In genomic region chr7:80530136-80530535, GRCh38 we compare ENCODE assay signal across 18 cellular contexts. TPM values are rescaled to one million over a fixed set of nuclear protein-coding genes. Genes with fewer than 3 reads are reported as not detected.
"Had no signal": no experiment of that assay in that cellular context is flagged by ENCODE, and none has a peak within 500 bp of the region (broad histone marks: within the 10 kb centered on the region; RNA-seq: fewer than 3 reads in every experiment).

No MANE protein-coding gene starts in this region.

- H3K4me3 ChIP-seq: esophagus muscularis mucosa, lower lobe of right lung, psoas muscle, smooth muscle cell, suprapubic skin, thyroid gland had no signal

- H3K36me3 ChIP-seq: esophagus muscularis mucosa, lower lobe of right lung, suprapubic skin, thyroid gland had no signal

- DNase-seq: effector memory CD8-positive, alpha-beta T cell; foreskin keratinocyte; hippocampal formation; lower lobe of right lung; naive thymus-derived CD4-positive, alpha-beta T cell; nephron progenitor cell; psoas muscle; retina; stimulated activated CD4-positive, alpha-beta T cell treated with anti-CD3 and anti-CD28 coated beads, Interleukin-2, amount 100 ng/mL, for 48 hours; stimulated activated naive CD4-positive, alpha-beta T cell treated with Interleukin-2 at 50 U/mL for 16 hours; thyroid gland had no signal

- H3K27ac ChIP-seq: epithelial cell of prostate, esophagus muscularis mucosa, foreskin keratinocyte, lower lobe of right lung, parathyroid adenoma, psoas muscle, suprapubic skin, thyroid gland had no signal

- H3K4me1 ChIP-seq: esophagus muscularis mucosa, foreskin keratinocyte, lower lobe of right lung, parathyroid adenoma, psoas muscle, suprapubic skin, thyroid gland had no signal

- H3K9me3 ChIP-seq: esophagus muscularis mucosa, lower lobe of right lung, psoas muscle, suprapubic skin, thyroid gland had no signal

- ATAC-seq: effector memory CD8-positive, alpha-beta T cell; foreskin keratinocyte; lower lobe of right lung; naive thymus-derived CD4-positive, alpha-beta T cell; psoas muscle had no signal

- H3K27me3 ChIP-seq: esophagus muscularis mucosa, foreskin keratinocyte, suprapubic skin, thyroid gland had no signal

RNA-seq across cellular contexts. Expression of gene GNAT3, which starts 18.3 kb away (rescaled TPM):
- total RNA-seq: esophagus muscularis mucosa; foreskin keratinocyte; kidney epithelial cell; lower lobe of right lung; naive thymus-derived CD4-positive, alpha-beta T cell; omental fat pad; psoas muscle; smooth muscle cell; suprapubic skin; thyroid gland had no signal
- polyA plus RNA-seq: foreskin keratinocyte; naive thymus-derived CD4-positive, alpha-beta T cell; psoas muscle; smooth muscle cell had no signal
